ENCODE assay signal across 20 cellular contexts in genomic region chr2:221675509-221675908, GRCh38.
A peak's percentile ranks its signal among the peaks of the same experiment; 100 is the strongest.
DNase-seq lines count a peak whose midpoint lies in the region; ATAC-seq and TF ChIP-seq lines count a peak whose summit lies in the region.
"Had no signal": no experiment of that assay in that cellular context is flagged by ENCODE, and none has a peak within 500 bp of the region (broad histone marks: within the 10 kb centered on the region; RNA-seq: fewer than 3 reads in every experiment).

No MANE protein-coding gene starts in this region.

- H3K4me1 ChIP-seq in HAP-1: peaks cover 51% of the 10 kb centered on the region
- H3K4me1 ChIP-seq in mucosa of descending colon (ENCODE audit: low read depth): no peaks in the 10 kb centered on the region
- H3K4me1 ChIP-seq in smooth muscle cell (ENCODE audit: low read depth): no peaks in the 10 kb centered on the region
- H3K4me1 ChIP-seq: BE2C; BLaER1 treated with 17β-estradiol and CSF1 and Interleukin-3, amounts not matched to agents 10 nM and 100 nM had no signal

- H4K20me1 ChIP-seq in smooth muscle cell (ENCODE audit: low read depth): no peaks in the 10 kb centered on the region
- H4K20me1 ChIP-seq: BLaER1 treated with 17β-estradiol and CSF1 and Interleukin-3, amounts not matched to agents 10 nM and 100 nM had no signal

- in situ Hi-C loops in HAP-1 (cut with MboI; ENCODE audit: low sequenced_read_pairs): no loop called here

- TF ChIP-seq CTCF in mucosa of descending colon (IDR thresholded peaks at IDR 0.05): no peak
- no peak for TF ChIP-seq CTCF in smooth muscle cell (IDR thresholded peaks at IDR 0.05; ENCODE audit: borderline replicate concordance, insufficient read depth, poor library complexity, severe bottlenecking)
- no peak for TF ChIP-seq CTCF in activated CD8-positive, alpha-beta T cell treated with anti-CD3 and anti-CD28 coated beads for 36 hours (IDR thresholded peaks at IDR 0.05)

- no peak overlapping the region for H3K9ac ChIP-seq in smooth muscle cell (ENCODE audit: low read depth)
- H3K9ac ChIP-seq: BLaER1 treated with 17β-estradiol and CSF1 and Interleukin-3, amounts not matched to agents 10 nM and 100 nM had no signal

- H3K9me3 ChIP-seq in HAP-1 (no peaks in the 10 kb centered on the region), mucosa of descending colon (no peaks in the 10 kb centered on the region), smooth muscle cell (replicated peaks; ENCODE audit: low read depth) (no peaks in the 10 kb centered on the region)
- H3K9me3 ChIP-seq: BE2C; BLaER1 treated with 17β-estradiol and CSF1 and Interleukin-3, amounts not matched to agents 10 nM and 100 nM had no signal

- POLR2A ChIA-PET in activated CD8-positive, alpha-beta T cell treated with anti-CD3 and anti-CD28 coated beads for 36 hours (lab: Charles Lee): no interaction called here

- no peaks in the 10 kb centered on the region for H3K9me3 Mint-ChIP-seq in activated CD8-positive, alpha-beta T cell treated with anti-CD3 and anti-CD28 coated beads for 36 hours
- H3K9me3 Mint-ChIP-seq: CD4-positive, alpha-beta T cell had no signal

- no peaks in the 10 kb centered on the region for H3K79me2 ChIP-seq in smooth muscle cell (ENCODE audit: low read depth)

- no peak overlapping the region for H2AFZ ChIP-seq in smooth muscle cell (ENCODE audit: low read depth)

- H3K4me2 ChIP-seq in smooth muscle cell: peak overlapping the region; percentile 31
- H3K4me2 ChIP-seq: BLaER1 treated with 17β-estradiol and CSF1 and Interleukin-3, amounts not matched to agents 10 nM and 100 nM had no signal

- peak overlapping the region; percentile 44 for H3K27ac ChIP-seq in smooth muscle cell (ENCODE audit: low read depth)
- H3K27ac ChIP-seq: BLaER1 treated with 17β-estradiol and CSF1 and Interleukin-3, amounts not matched to agents 10 nM and 100 nM had no signal

- no peaks in the 10 kb centered on the region for H3K36me3 Mint-ChIP-seq in activated CD8-positive, alpha-beta T cell treated with anti-CD3 and anti-CD28 coated beads for 36 hours (ENCODE audit: low read depth)
- H3K36me3 Mint-ChIP-seq: CD14-positive monocyte; CD8-positive, alpha-beta memory T cell had no signal

- WGBS in smooth muscle cell (ENCODE audit: low lambda C conversion rate): 13% methylated on average over 2 of the region's 2 CpGs

- ATAC-seq in mucosa of descending colon (peak; percentile 63), GM21526 (IDR thresholded peaks at IDR 0.05; ENCODE audit: low FRiP score, unreplicated experiment) (no peak), GM19397 (IDR thresholded peaks at IDR 0.05; ENCODE audit: unreplicated experiment) (no peak)
- no peak for ATAC-seq in activated CD8-positive, alpha-beta T cell treated with anti-CD3 and anti-CD28 coated beads for 36 hours
- ATAC-seq: HCT116 had no signal

- DNase-seq in HAP-1 (ENCODE audit: low spot score in 2 of 2) (peak; percentile 54 to 100), foreskin melanocyte (peak; percentile 29), mucosa of descending colon (no peak), smooth muscle cell (lab: John Stamatoyannopoulos, UW; ENCODE audit: unreplicated experiment) (no peak), COLO829 (ENCODE audit: low spot score) (no peak)
- DNase-seq in activated CD8-positive, alpha-beta T cell treated with anti-CD3 and anti-CD28 coated beads for 36 hours: no peak
- DNase-seq: BE2C; Calu3; CD4-positive, alpha-beta T cell; CD8-positive, alpha-beta memory T cell; COR-L47; DMS53; DMS79 treated with DMSO at 0.1 percent for 48 hours; H7; HFFc6 had no signal

- peaks cover 1% of the 10 kb centered on the region for H3K27me3 Mint-ChIP-seq in activated CD8-positive, alpha-beta T cell treated with anti-CD3 and anti-CD28 coated beads for 36 hours
- H3K27me3 Mint-ChIP-seq: CD4-positive, alpha-beta T cell had no signal

- intact Hi-C loops in mucosa of descending colon (cut with DNase I, micrococcal nuclease): no loop called here
- intact Hi-C loops in activated CD8-positive, alpha-beta T cell treated with anti-CD3 and anti-CD28 coated beads for 36 hours (cut with micrococcal nuclease): no loop called here

- H3K27ac Mint-ChIP-seq in activated CD8-positive, alpha-beta T cell treated with anti-CD3 and anti-CD28 coated beads for 36 hours: no peak overlapping the region
- H3K27ac Mint-ChIP-seq: CD14-positive monocyte; CD4-positive, alpha-beta T cell; CD8-positive, alpha-beta memory T cell; HFFc6 had no signal

- H3K4me3 ChIP-seq in HAP-1 (no peak overlapping the region), mucosa of descending colon (no peak overlapping the region), smooth muscle cell (no peak overlapping the region)
- H3K4me3 ChIP-seq: BLaER1 treated with 17β-estradiol and CSF1 and Interleukin-3, amounts not matched to agents 10 nM and 100 nM had no signal

- CTCF ChIA-PET in activated CD8-positive, alpha-beta T cell treated with anti-CD3 and anti-CD28 coated beads for 36 hours (lab: Charles Lee): no interaction called here

- H3K4me1 Mint-ChIP-seq in activated CD8-positive, alpha-beta T cell treated with anti-CD3 and anti-CD28 coated beads for 36 hours (ENCODE audit: low read depth): no peaks in the 10 kb centered on the region
- H3K4me1 Mint-ChIP-seq: CD14-positive monocyte; CD8-positive, alpha-beta memory T cell had no signal

- H3K36me3 ChIP-seq in HAP-1 (replicated peaks) (no peaks in the 10 kb centered on the region), mucosa of descending colon (ENCODE audit: low read depth) (no peaks in the 10 kb centered on the region), smooth muscle cell (ENCODE audit: low read depth) (no peaks in the 10 kb centered on the region)
- H3K36me3 ChIP-seq: BE2C; BLaER1 treated with 17β-estradiol and CSF1 and Interleukin-3, amounts not matched to agents 10 nM and 100 nM had no signal

- peaks cover 4% of the 10 kb centered on the region for H3F3A ChIP-seq in smooth muscle cell (ENCODE audit: low read depth)

- H3K4me3 Mint-ChIP-seq in activated CD8-positive, alpha-beta T cell treated with anti-CD3 and anti-CD28 coated beads for 36 hours: no peak overlapping the region
- H3K4me3 Mint-ChIP-seq: CD14-positive monocyte; CD4-positive, alpha-beta T cell; CD8-positive, alpha-beta memory T cell; HFFc6 had no signal

- H3K27me3 ChIP-seq in HAP-1 (ENCODE audit: low read depth): no peaks in the 10 kb centered on the region
- H3K27me3 ChIP-seq in smooth muscle cell (ENCODE audit: low read depth): no peaks in the 10 kb centered on the region
- H3K27me3 ChIP-seq: BE2C; BLaER1 treated with 17β-estradiol and CSF1 and Interleukin-3, amounts not matched to agents 10 nM and 100 nM had no signal

Comparison
In these comparisons a context has a peak if more than half of its experiments do, and no peak if none do; other contexts are left out.
1. DNase-seq: peak in HAP-1 (2 of 2) and foreskin melanocyte (single experiment); none in mucosa of descending colon (0 of 3), smooth muscle cell (single experiment), COLO829 (single experiment) and activated CD8-positive, alpha-beta T cell treated with anti-CD3 and anti-CD28 coated beads for 36 hours (single experiment).